In the genomic region with DNA sequence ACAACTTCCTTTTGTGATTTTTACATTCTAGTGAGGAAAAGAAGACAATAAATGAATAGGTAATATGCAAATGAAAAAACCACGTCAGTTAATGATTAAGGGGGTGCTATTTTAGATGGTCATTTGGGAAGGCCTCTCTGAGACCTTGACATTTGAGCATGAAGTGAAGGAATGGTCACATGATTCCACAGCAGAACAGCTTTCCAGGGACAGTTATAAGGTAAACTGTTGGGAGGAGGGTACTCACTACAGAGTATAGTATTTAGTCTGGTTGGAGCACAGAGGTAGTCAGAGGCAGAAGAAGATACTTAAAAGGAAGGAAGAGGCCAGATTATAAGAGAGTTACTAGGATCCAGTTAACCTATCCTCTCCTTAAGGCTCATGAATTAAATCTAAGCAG, we compare ENCODE assay signal across 28 cellular contexts.
"Had no signal": no experiment of that assay in that cellular context is flagged by ENCODE, and none has a peak within 500 bp of the region (broad histone marks: within the 10 kb centered on the region; RNA-seq: fewer than 3 reads in every experiment).

No MANE protein-coding gene starts in this region.

- H3K27ac Mint-ChIP-seq: activated CD4-positive, alpha-beta memory T cell treated with anti-CD3 and anti-CD28 coated beads, Interleukin-2, amount 10 ng/mL, durations not matched to agents 7 days and 5 days; activated CD4-positive, alpha-beta T cell treated with anti-CD3 and anti-CD28 coated beads for 36 hours; activated naive CD4-positive, alpha-beta T cell treated with anti-CD3 and anti-CD28 coated beads for 36 hours; activated naive CD8-positive, alpha-beta T cell; activated T-helper 17 cell treated with anti-CD3 and anti-CD28 coated beads, Interleukin-2, amount 50 U/mL, for 72 hours had no signal

- H3K27me3 ChIP-seq: adrenal gland, breast epithelium, SJCRH30 had no signal

- H3K4me3 ChIP-seq: adrenal gland, breast epithelium, SJCRH30 had no signal

- H3K36me3 ChIP-seq: adrenal gland, breast epithelium, SJCRH30 had no signal

- H3K9me3 Mint-ChIP-seq: activated CD4-positive, alpha-beta memory T cell treated with anti-CD3 and anti-CD28 coated beads, Interleukin-2, amount 10 ng/mL, durations not matched to agents 7 days and 5 days; activated naive CD4-positive, alpha-beta T cell treated with anti-CD3 and anti-CD28 coated beads for 36 hours; activated T-helper 17 cell treated with anti-CD3 and anti-CD28 coated beads, Interleukin-2, amount 50 U/mL, for 72 hours had no signal

- H3K27me3 Mint-ChIP-seq: activated CD4-positive, alpha-beta memory T cell treated with anti-CD3 and anti-CD28 coated beads, Interleukin-2, amount 10 ng/mL, durations not matched to agents 7 days and 5 days; activated CD4-positive, alpha-beta T cell treated with anti-CD3 and anti-CD28 coated beads for 36 hours; activated naive CD8-positive, alpha-beta T cell; activated T-helper 17 cell treated with anti-CD3 and anti-CD28 coated beads, Interleukin-2, amount 50 U/mL, for 72 hours had no signal

- ATAC-seq: activated CD4-positive, alpha-beta T cell treated with anti-CD3 and anti-CD28 coated beads for 36 hours; activated T-helper 17 cell treated with anti-CD3 and anti-CD28 coated beads, Interleukin-2, amount 50 U/mL, for 72 hours had no signal

- H3K4me3 Mint-ChIP-seq: activated CD4-positive, alpha-beta memory T cell treated with anti-CD3 and anti-CD28 coated beads, Interleukin-2, amount 10 ng/mL, durations not matched to agents 7 days and 5 days; activated CD4-positive, alpha-beta T cell treated with anti-CD3 and anti-CD28 coated beads for 36 hours; activated naive CD4-positive, alpha-beta T cell treated with anti-CD3 and anti-CD28 coated beads for 36 hours; activated naive CD8-positive, alpha-beta T cell; activated T-helper 17 cell treated with anti-CD3 and anti-CD28 coated beads, Interleukin-2, amount 50 U/mL, for 72 hours had no signal

- H3K4me1 ChIP-seq: breast epithelium, SJCRH30 had no signal

- H3K27ac ChIP-seq: breast epithelium, KMS-11, SJCRH30, VCaP had no signal

- DNase-seq: activated CD4-positive, alpha-beta memory T cell treated with anti-CD3 and anti-CD28 coated beads, Interleukin-2, amount 10 ng/mL, durations not matched to agents 7 days and 5 days; activated CD4-positive, alpha-beta T cell treated with anti-CD3 and anti-CD28 coated beads for 36 hours; activated CD4-positive, alpha-beta T cell treated with anti-CD3 and anti-CD28 coated beads, Interleukin-2, amount 50 U/mL, for 1 hour; activated gamma-delta T cell; activated naive CD4-positive, alpha-beta T cell treated with anti-CD3 and anti-CD28 coated beads for 36 hours; activated T-cell treated with anti-CD3 and anti-CD28 coated beads for 4 hours; activated T-cell treated with anti-CD3 and anti-CD28 coated beads, Interleukin-2, amount 50 U/mL, for 48 hours; adrenal gland; anterior cingulate cortex; central memory CD4-positive, alpha-beta T cell; NCI-H1092; NCI-H1417; NCI-H1930; NCI-H2171 treated with DMSO at 0.1 percent for 48 hours; NCI-H345; NCI-H510A; NCI-H526 treated with DMSO at 0.1 percent for 48 hours; NCI-H82; Right ventricle myocardium superior; RPMI8226; SJCRH30; SK-N-SH; T-helper 1 cell had no signal

- H3K4me1 Mint-ChIP-seq: activated CD4-positive, alpha-beta T cell treated with anti-CD3 and anti-CD28 coated beads for 36 hours; activated T-helper 17 cell treated with anti-CD3 and anti-CD28 coated beads, Interleukin-2, amount 50 U/mL, for 72 hours had no signal

- H3K9me3 ChIP-seq: adrenal gland, breast epithelium, SJCRH30, SK-N-SH had no signal
